Comparison of ENCODE assay signal across 8 cellular contexts in genomic region chr4:185535818-185536729, GRCh38. TPM values are rescaled to one million over a fixed set of nuclear protein-coding genes. Genes with fewer than 3 reads are reported as not detected.
DNase-seq lines count a peak whose midpoint lies in the region; ATAC-seq and TF ChIP-seq lines count a peak whose summit lies in the region.

No MANE protein-coding gene starts in this region.

- no peak overlapping the region for H2BK5ac ChIP-seq in neuronal stem cell (ENCODE audit: low read length)

- no peak overlapping the region for H2BK12ac ChIP-seq in neuronal stem cell (ENCODE audit: low read length)

- H3K9me3 ChIP-seq in BLaER1 treated with 17β-estradiol and CSF1 and Interleukin-3, amounts not matched to agents 10 nM and 100 nM (replicated peaks in 1 of 11) = peaks cover 0 to 7% (median 0%) of the 10 kb centered on the region in 11 experiments; a peak in 3 of 22 replicates
- no peaks in the 10 kb centered on the region for H3K9me3 ChIP-seq in Panc1 (ENCODE audit: control insufficient read depth, insufficient read depth, low read depth, low read length)
- no peaks in the 10 kb centered on the region for H3K9me3 ChIP-seq in neuronal stem cell (replicated peaks in 1 of 2; ENCODE audit: control insufficient read depth in 2 of 2, insufficient read depth in 1 of 2, low read depth in 1 of 2, low read length in 2 of 2)

- H2BK120ac ChIP-seq in neuronal stem cell (ENCODE audit: low read depth, low read length) = no peak overlapping the region

- no peak overlapping the region for H3K27ac ChIP-seq in BLaER1 treated with 17β-estradiol and CSF1 and Interleukin-3, amounts not matched to agents 10 nM and 100 nM
- H3K27ac ChIP-seq in Panc1 (ENCODE audit: low read length) (no peak overlapping the region), neuronal stem cell (replicated peaks; ENCODE audit: low read length) (no peak overlapping the region)

- H3K4ac ChIP-seq in neuronal stem cell (ENCODE audit: low read length) = no peak overlapping the region

- no peak overlapping the region for H3K14ac ChIP-seq in neuronal stem cell (ENCODE audit: low read length)

- DNase-seq in Panc1 (ENCODE audit: low read depth, low spot score) = no peak
- peak; percentile 51 for DNase-seq in fibroblast of villous mesenchyme (ENCODE audit: low read depth)
- DNase-seq in neuronal stem cell (ENCODE audit: low spot score) = no peak
- DNase-seq in HPDE6-E6E7 (ENCODE audit: extremely low spot score) = no peak
- DNase-seq in NCI-H146 (lab: John Stamatoyannopoulos, UW) = no peak

- intact Hi-C loops in Panc1 (cut with micrococcal nuclease; ENCODE audit: unreplicated experiment) = no loop called here

- CTCF ChIA-PET in Panc1 (lab: Charles Lee) = no interaction called here

- in situ Hi-C loops in Panc1 (cut with HindIII; ENCODE audit: low pct_unique_long_range_greater_than_20kb, low sequenced_read_pairs) = no loop called here

- no CpG with 5 or more reads among the region's 17 CpGs for WGBS in neuronal stem cell (ENCODE audit: extremely low coverage in 2 of 2, insufficient read length in 2 of 2, insufficient replicate concordance in 1 of 2), 2 donors

- no peak overlapping the region for H3K23ac ChIP-seq in neuronal stem cell (ENCODE audit: low read depth, low read length, poor library complexity)

- peak; percentile 42; the same call in 1 of the 2 replicates for ATAC-seq in Panc1
- no peak for ATAC-seq in GM21447 (IDR thresholded peaks at IDR 0.05; ENCODE audit: unreplicated experiment)
- no peak for ATAC-seq in GM18858 (IDR thresholded peaks at IDR 0.05; ENCODE audit: unreplicated experiment)

- no peak overlapping the region for H4K8ac ChIP-seq in neuronal stem cell (ENCODE audit: low read depth, low read length)

- peaks cover 0 to 10% (median 5%) of the 10 kb centered on the region in 10 experiments; a peak in 10 of 20 replicates for H3K4me1 ChIP-seq in BLaER1 treated with 17β-estradiol and CSF1 and Interleukin-3, amounts not matched to agents 10 nM and 100 nM
- peaks cover 2% of the 10 kb centered on the region; the same call in 1 of the 2 replicates for H3K4me1 ChIP-seq in Panc1 (ENCODE audit: control insufficient read depth, insufficient read depth, low read length)
- H3K4me1 ChIP-seq in neuronal stem cell (ENCODE audit: control insufficient read depth in 2 of 2, insufficient read depth in 1 of 2, low read depth in 1 of 2, low read length in 2 of 2) = peaks cover 3 to 7% of the 10 kb centered on the region in 2 donors

- no peak overlapping the region for H4K91ac ChIP-seq in neuronal stem cell (ENCODE audit: low read depth, low read length, poor library complexity)

- TF ChIP-seq CTCF in Panc1 (IDR thresholded peaks at IDR 0.05) = no peak
- no peak for TF ChIP-seq CTCF in fibroblast of villous mesenchyme (IDR thresholded peaks at IDR 0.05; ENCODE audit: insufficient read depth, low read depth, low read length)

- peak overlapping the region; percentile 91 for H2AFZ ChIP-seq in neuronal stem cell (ENCODE audit: low read length)

- H3K18ac ChIP-seq in neuronal stem cell (ENCODE audit: low read length) = no peak overlapping the region

- POLR2A ChIA-PET in Panc1 (lab: Charles Lee) = no interaction called here

- peaks cover 57 to 75% (median 66%) of the 10 kb centered on the region in 11 experiments for H3K27me3 ChIP-seq in BLaER1 treated with 17β-estradiol and CSF1 and Interleukin-3, amounts not matched to agents 10 nM and 100 nM
- H3K27me3 ChIP-seq in Panc1 (ENCODE audit: control insufficient read depth, insufficient read depth, low read length) (peaks cover 20% of the 10 kb centered on the region), neuronal stem cell (ENCODE audit: control insufficient read depth in 3 of 3, insufficient read depth in 3 of 3, low read depth in 1 of 3, low read length in 3 of 3) (peaks cover 0 to 89% (median 8%) of the 10 kb centered on the region in 3 experiments)

- no peak overlapping the region for H3K9ac ChIP-seq in BLaER1 treated with 17β-estradiol and CSF1 and Interleukin-3, amounts not matched to agents 10 nM and 100 nM
- H3K9ac ChIP-seq in neuronal stem cell (ENCODE audit: low read depth, low read length, poor library complexity) = no peak overlapping the region

- no peaks in the 10 kb centered on the region for H3K79me1 ChIP-seq in neuronal stem cell (ENCODE audit: low read depth, low read length)

- no TSS peak for BruUV-seq in Panc1 (replicated peaks; lab: Mats Ljungman, UMichigan)

- H4K20me1 ChIP-seq in BLaER1 treated with 17β-estradiol and CSF1 and Interleukin-3, amounts not matched to agents 10 nM and 100 nM = peaks cover 0 to 14% (median 0%) of the 10 kb centered on the region in 11 experiments; a peak in 8 of 22 replicates

- no peak overlapping the region for H2BK15ac ChIP-seq in neuronal stem cell (ENCODE audit: low read length)

- no peak overlapping the region for H2AK5ac ChIP-seq in neuronal stem cell (ENCODE audit: low read depth, low read length)

- H3K4me2 ChIP-seq in BLaER1 treated with 17β-estradiol and CSF1 and Interleukin-3, amounts not matched to agents 10 nM and 100 nM = peak overlapping the region; percentile 56 to 93 (median 79)
- H3K4me2 ChIP-seq in neuronal stem cell (ENCODE audit: insufficient read depth, low read length, poor library complexity, severe bottlenecking) = peak overlapping the region; percentile 58

- H3K4me3 ChIP-seq in BLaER1 treated with 17β-estradiol and CSF1 and Interleukin-3, amounts not matched to agents 10 nM and 100 nM = peak overlapping the region; percentile 36 to 64 (median 52); a peak in 17 of 20 replicates
- H3K4me3 ChIP-seq in Panc1 (ENCODE audit: low read depth in 2 of 2, low read length in 2 of 2) (peak overlapping the region; percentile 4 to 32; a peak in 2 of 4 replicates), fibroblast of villous mesenchyme (ENCODE audit: low read depth, low read length) (peak overlapping the region; percentile 77), neuronal stem cell (ENCODE audit: low read length in 2 of 2) (peak overlapping the region; percentile 26 to 67)

- H3K36me3 ChIP-seq in BLaER1 treated with 17β-estradiol and CSF1 and Interleukin-3, amounts not matched to agents 10 nM and 100 nM = no peaks in the 10 kb centered on the region
- H3K36me3 ChIP-seq in Panc1 (ENCODE audit: control insufficient read depth, insufficient read depth, low read length) = no peaks in the 10 kb centered on the region; the same call in 1 of the 2 replicates
- no peaks in the 10 kb centered on the region for H3K36me3 ChIP-seq in neuronal stem cell (replicated peaks in 1 of 2; ENCODE audit: control insufficient read depth in 2 of 2, insufficient read depth in 2 of 2, low read length in 2 of 2)

RNA-seq across cellular contexts. Expression of gene PDLIM3, which starts 0.8 kb away (rescaled TPM):
- total RNA-seq in Panc1 (2021; ENCODE audit: unreplicated experiment) (0.10 TPM), fibroblast of villous mesenchyme (15.1 and 96.6 TPM in 2 replicates)
- polyA plus RNA-seq in Panc1 (2012; ENCODE audit: insufficient read length) = not detected
- polyA plus RNA-seq in neuronal stem cell (2013, experiment 1 of 2) = 8.0 TPM
- polyA plus RNA-seq in neuronal stem cell (2013, experiment 2 of 2) = 7.3 TPM

Comparison
In these comparisons a context has a peak if more than half of its experiments do, and no peak if none do; other contexts are left out.
1. H3K4me3 ChIP-seq: peak in every context shown above with its lines; median percentile 77 in fibroblast of villous mesenchyme; 52 in BLaER1 treated with 17β-estradiol and CSF1 and Interleukin-3, amounts not matched to agents 10 nM and 100 nM; 46 in neuronal stem cell; 18 in Panc1.
2. RNA of gene PDLIM3, which starts 0.8 kb away (total RNA-seq): 15.1 to 96.6 TPM in fibroblast of villous mesenchyme; 0.10 TPM in Panc1 (single experiment); every median in the first group is over 10 times any median in the second.